ENCODE assay signal across 10 cellular contexts in genomic region chr3:56787784-56788256, GRCh38. TPM values are rescaled to one million over a fixed set of nuclear protein-coding genes. Genes with fewer than 3 reads are reported as not detected.
DNase-seq lines count a peak whose midpoint lies in the region; TF ChIP-seq lines count a peak whose summit lies in the region.
"Had no signal": no experiment of that assay in that cellular context is flagged by ENCODE, and none has a peak within 500 bp of the region (broad histone marks: within the 10 kb centered on the region; RNA-seq: fewer than 3 reads in every experiment).

No MANE protein-coding gene starts in this region.

- DNase-seq in Jurkat, Clone E6-1 (ENCODE audit: low read depth, low spot score) = peak; percentile 56
- peak in 3 of 5 experiments; percentile 15 to 79 (median 52) for DNase-seq in T-helper 2 cell
- DNase-seq in effector CD4-positive, alpha-beta T cell = peak; percentile 39
- no peak for DNase-seq in COLO829 (ENCODE audit: low spot score)
- DNase-seq in activated CD4-positive, CD25-positive, alpha-beta regulatory T cell (lab: John Stamatoyannopoulos, UW) = no peak
- no peak for DNase-seq in NCI-H446 (lab: John Stamatoyannopoulos, UW)
- no peak for DNase-seq in dorsolateral prefrontal cortex
- DNase-seq: NCI-H1694, ovary had no signal

- no peak for TF ChIP-seq CTCF in dorsolateral prefrontal cortex (IDR thresholded peaks at IDR 0.05 in 54 of 56, conservative IDR thresholded peaks at IDR 0.05 in 2 of 56; ENCODE audit: low read depth in 1 of 56, partially characterized antibody in 56 of 56)

- peak overlapping the region; percentile 15; the same call in 1 of the 2 replicates for H3K4me3 ChIP-seq in Jurkat, Clone E6-1 (ENCODE audit: low read length)
- H3K4me3 ChIP-seq in skin epidermis = no peak overlapping the region
- no peak overlapping the region for H3K4me3 ChIP-seq in dorsolateral prefrontal cortex
- H3K4me3 ChIP-seq: ovary had no signal

- intact Hi-C loops in dorsolateral prefrontal cortex (cut with DNase I) = no loop called here

- no peaks in the 10 kb centered on the region for H3K27me3 ChIP-seq in dorsolateral prefrontal cortex
- H3K27me3 ChIP-seq: ovary had no signal

- H3K27ac ChIP-seq in skin epidermis = peak overlapping the region in 13 of 21 experiments; percentile 1 to 93 (median 64)
- peak overlapping the region in 9 of 59 donors; percentile 4 to 56 (median 37) for H3K27ac ChIP-seq in dorsolateral prefrontal cortex

RNA-seq across cellular contexts. Expression of gene ARHGEF3, which starts 13.9 kb away (rescaled TPM):
- polyA plus RNA-seq in Jurkat, Clone E6-1 (2012; ENCODE audit: insufficient read depth, insufficient read length) = 10.0 TPM
- 10 to 100 TPM; 20.5 to 88.5 (median 62.5) TPM for total RNA-seq in dorsolateral prefrontal cortex

Comparison
In these comparisons a context has a peak if more than half of its experiments do, and no peak if none do; other contexts are left out.
1. DNase-seq: peak in Jurkat, Clone E6-1 (single experiment), T-helper 2 cell (3 of 5) and effector CD4-positive, alpha-beta T cell (single experiment); none in COLO829 (single experiment), activated CD4-positive, CD25-positive, alpha-beta regulatory T cell (0 of 4), NCI-H446 (0 of 2) and dorsolateral prefrontal cortex (0 of 10).